ENCODE assay signal across 16 cellular contexts in the genomic region with DNA sequence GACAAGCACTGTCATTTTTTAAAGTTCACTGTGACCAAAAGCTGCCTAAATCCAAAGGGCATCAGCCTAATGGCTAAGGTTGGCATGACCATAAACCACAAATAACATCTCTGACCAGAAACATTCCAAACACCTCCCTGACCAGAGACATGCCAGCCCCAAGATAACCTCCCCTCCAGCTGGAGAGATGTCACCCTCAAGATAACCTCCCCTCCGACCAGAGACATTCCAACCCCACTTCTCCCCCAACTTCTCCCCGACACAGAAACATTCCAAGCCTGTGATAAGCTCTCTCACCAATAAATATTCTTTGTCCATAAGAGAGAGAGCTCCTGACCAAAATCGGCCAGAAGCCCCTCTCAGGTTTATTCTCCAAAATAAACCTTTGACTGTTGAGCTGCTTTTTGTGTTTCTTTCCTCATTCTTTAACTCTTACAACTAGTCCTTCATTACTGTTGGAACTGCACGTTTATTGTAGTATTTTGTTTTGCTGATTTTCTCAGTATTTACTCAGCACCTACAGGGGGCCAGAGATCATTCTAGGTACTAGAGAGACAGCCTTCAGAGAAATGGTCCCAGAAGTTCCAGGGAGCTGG.
DNase-seq lines count a peak whose midpoint lies in the region; ATAC-seq, FAIRE-seq and TF ChIP-seq lines count a peak whose summit lies in the region.
"Had no signal": no experiment of that assay in that cellular context is flagged by ENCODE, and none has a peak within 500 bp of the region (broad histone marks: within the 10 kb centered on the region; RNA-seq: fewer than 3 reads in every experiment).

No MANE protein-coding gene starts in this region.

- H3K9ac ChIP-seq in HepG2 (ENCODE audit: insufficient read depth, low read depth, low read length) = no peak overlapping the region
- H3K9ac ChIP-seq: BLaER1 treated with 17β-estradiol and CSF1 and Interleukin-3, amounts not matched to agents 10 nM and 100 nM had no signal

- no peak overlapping the region for H2AFZ ChIP-seq in HepG2 (ENCODE audit: low read length)

- CTCF ChIA-PET in HepG2 (lab: Yijun Ruan, JAX; ENCODE audit: low intra/inter-chr PET ratio, low total read pairs) = no interaction called here

- WGBS in HepG2 (ENCODE audit: low lambda C conversion rate) = 50% methylated on average over 4 of the region's 4 CpGs
- 71% methylated on average over 4 of the region's 4 CpGs for WGBS in right lobe of liver (ENCODE audit: insufficient coverage, low coverage, low lambda C conversion rate, missing lambda C conversion rate)
- WGBS in adrenal gland, 4 donors = 80 to 87% (median 85%) methylated on average over 4 of the region's 4 CpGs

- H4K20me1 ChIP-seq in HepG2 (ENCODE audit: insufficient read depth, low read length) = no peaks in the 10 kb centered on the region
- H4K20me1 ChIP-seq: BLaER1 treated with 17β-estradiol and CSF1 and Interleukin-3, amounts not matched to agents 10 nM and 100 nM had no signal

- intact Hi-C loops in HepG2 (cut with micrococcal nuclease; ENCODE audit: unreplicated experiment) (no loop called here), right lobe of liver (cut with DNase I) (no loop called here), adrenal gland (cut with DNase I) (no loop called here)

- TF ChIP-seq CTCF in HepG2 (CRISPR knock-in tag; IDR thresholded peaks at IDR 0.05) (no peak), right lobe of liver (IDR thresholded peaks at IDR 0.05) (no peak), adrenal gland (IDR thresholded peaks at IDR 0.05) (no peak)

- H3K4me1 ChIP-seq in HepG2 (ENCODE audit: insufficient read depth, low read length) = peaks cover 10% of the 10 kb centered on the region; the same call in 1 of the 2 replicates
- H3K4me1 ChIP-seq in right lobe of liver = no peaks in the 10 kb centered on the region
- no peaks in the 10 kb centered on the region for H3K4me1 ChIP-seq in adrenal gland (replicated peaks in 1 of 2)
- H3K4me1 ChIP-seq: BLaER1 treated with 17β-estradiol and CSF1 and Interleukin-3, amounts not matched to agents 10 nM and 100 nM; HAP-1 had no signal

- BruUV-seq in HepG2 (replicated peaks; lab: Mats Ljungman, UMichigan) = no TSS peak

- POLR2A ChIA-PET in HepG2 (lab: Yijun Ruan, JAX) = no interaction called here

- in situ Hi-C loops in HepG2 (cut with HindIII; ENCODE audit: extremely low pct_ligation_motif_present, low pct_unique_long_range_greater_than_20kb) = no loop called here

- H3K4me3 ChIP-seq in HepG2 (replicated peaks in 1 of 3; ENCODE audit: insufficient read depth in 1 of 3, low read depth in 2 of 3, low read length in 3 of 3) (no peak overlapping the region), right lobe of liver (no peak overlapping the region), adrenal gland (no peak overlapping the region)
- H3K4me3 ChIP-seq: BLaER1 treated with 17β-estradiol and CSF1 and Interleukin-3, amounts not matched to agents 10 nM and 100 nM; HAP-1 had no signal

- FAIRE-seq in HepG2 (lab: Jason Lieb, UNC) (no peak), urothelium cell line (lab: Jason Lieb, UNC) (peak; percentile 35)
- FAIRE-seq: G401.6, GM12891 had no signal

- H3K27me3 ChIP-seq in HepG2 (ENCODE audit: control insufficient read depth in 1 of 2, insufficient read depth in 2 of 2, low read length in 2 of 2) (no peaks in the 10 kb centered on the region), right lobe of liver (no peaks in the 10 kb centered on the region), adrenal gland (no peaks in the 10 kb centered on the region)
- H3K27me3 ChIP-seq: BLaER1 treated with 17β-estradiol and CSF1 and Interleukin-3, amounts not matched to agents 10 nM and 100 nM had no signal

- no peaks in the 10 kb centered on the region for H3K36me3 ChIP-seq in HepG2 (replicated peaks in 1 of 2; ENCODE audit: control insufficient read depth in 1 of 2, insufficient read depth in 2 of 2, low read length in 2 of 2)
- H3K36me3 ChIP-seq in right lobe of liver = no peaks in the 10 kb centered on the region
- H3K36me3 ChIP-seq in adrenal gland (replicated peaks in 1 of 2) = no peaks in the 10 kb centered on the region
- H3K36me3 ChIP-seq: HAP-1 had no signal

- H3K27ac ChIP-seq in HepG2 (ENCODE audit: extremely low read length, insufficient read depth, low read length) (no peak overlapping the region), right lobe of liver (no peak overlapping the region), adrenal gland (no peak overlapping the region)
- H3K27ac ChIP-seq: 22Rv1; BLaER1 treated with 17β-estradiol and CSF1 and Interleukin-3, amounts not matched to agents 10 nM and 100 nM had no signal

- no peak for ATAC-seq in HepG2
- ATAC-seq in right lobe of liver = no peak
- ATAC-seq in HG03354 (IDR thresholded peaks at IDR 0.05; ENCODE audit: poor library complexity, severe bottlenecking, unreplicated experiment) = no peak

- no peak for DNase-seq in HepG2 (ENCODE audit: low spot score)
- DNase-seq in right lobe of liver = no peak
- peak; percentile 5 for DNase-seq in RPMI7951 (ENCODE audit: low read depth)
- DNase-seq in glomerular visceral epithelial cell (ENCODE audit: extremely low spot score) = peak; percentile 58
- DNase-seq in urothelium cell line (ENCODE audit: low spot score) = no peak
- DNase-seq in adrenal gland = no peak
- DNase-seq in H4 (ENCODE audit: low spot score) = no peak
- DNase-seq: CD4-positive, CD25-positive, alpha-beta regulatory T cell; GOT3; HFFc6 had no signal

- TF ChIP-seq EP300 in HepG2 (IDR thresholded peaks at IDR 0.05; ENCODE audit: low read depth in 2 of 2, low read length in 2 of 2) (no peak), HepG2 (CRISPR knock-in tag; IDR thresholded peaks at IDR 0.05; ENCODE audit: borderline replicate concordance) (no peak)

- H3K9me3 ChIP-seq in HepG2 (ENCODE audit: low read length) (peaks cover 8% of the 10 kb centered on the region; the same call in 1 of the 2 replicates), right lobe of liver (no peaks in the 10 kb centered on the region), adrenal gland (replicated peaks in 1 of 3) (no peaks in the 10 kb centered on the region)
- H3K9me3 ChIP-seq: HAP-1 had no signal

- no peaks in the 10 kb centered on the region for H3K79me2 ChIP-seq in HepG2 (ENCODE audit: insufficient read depth, low read length)

- no peak overlapping the region for H3K4me2 ChIP-seq in HepG2 (ENCODE audit: low read depth, low read length)
- H3K4me2 ChIP-seq: BLaER1 treated with 17β-estradiol and CSF1 and Interleukin-3, amounts not matched to agents 10 nM and 100 nM had no signal

- TF ChIP-seq POLR2A in HepG2 (IDR thresholded peaks at IDR 0.05; ENCODE audit: insufficient read depth in 1 of 2, low read depth in 2 of 2, low read length in 2 of 2) (no peak), right lobe of liver (IDR thresholded peaks at IDR 0.05) (no peak), adrenal gland (IDR thresholded peaks at IDR 0.05) (no peak)

- TF ChIP-seq RAD21 in HepG2 (CRISPR knock-in tag; IDR thresholded peaks at IDR 0.05) = no peak

TF ChIP-seq in HepG2, 621 proteins besides CTCF, POLR2A, EP300 and RAD21 (continues in another document):
- TF ChIP-seq GFI1 (CRISPR knock-in tag; IDR thresholded peaks at IDR 0.05; ENCODE audit: borderline replicate concordance) (no peak), ZNF850 (CRISPR knock-in tag; conservative IDR thresholded peaks at IDR 0.05) (peak; percentile 99), MTF2 (CRISPR knock-in tag; IDR thresholded peaks at IDR 0.05; ENCODE audit: borderline replicate concordance) (no peak), ZNF746 (CRISPR knock-in tag; IDR thresholded peaks at IDR 0.05) (no peak), NCOA1 (CRISPR knock-in tag; IDR thresholded peaks at IDR 0.05) (no peak)
- TF ChIP-seq, protein P1, sequence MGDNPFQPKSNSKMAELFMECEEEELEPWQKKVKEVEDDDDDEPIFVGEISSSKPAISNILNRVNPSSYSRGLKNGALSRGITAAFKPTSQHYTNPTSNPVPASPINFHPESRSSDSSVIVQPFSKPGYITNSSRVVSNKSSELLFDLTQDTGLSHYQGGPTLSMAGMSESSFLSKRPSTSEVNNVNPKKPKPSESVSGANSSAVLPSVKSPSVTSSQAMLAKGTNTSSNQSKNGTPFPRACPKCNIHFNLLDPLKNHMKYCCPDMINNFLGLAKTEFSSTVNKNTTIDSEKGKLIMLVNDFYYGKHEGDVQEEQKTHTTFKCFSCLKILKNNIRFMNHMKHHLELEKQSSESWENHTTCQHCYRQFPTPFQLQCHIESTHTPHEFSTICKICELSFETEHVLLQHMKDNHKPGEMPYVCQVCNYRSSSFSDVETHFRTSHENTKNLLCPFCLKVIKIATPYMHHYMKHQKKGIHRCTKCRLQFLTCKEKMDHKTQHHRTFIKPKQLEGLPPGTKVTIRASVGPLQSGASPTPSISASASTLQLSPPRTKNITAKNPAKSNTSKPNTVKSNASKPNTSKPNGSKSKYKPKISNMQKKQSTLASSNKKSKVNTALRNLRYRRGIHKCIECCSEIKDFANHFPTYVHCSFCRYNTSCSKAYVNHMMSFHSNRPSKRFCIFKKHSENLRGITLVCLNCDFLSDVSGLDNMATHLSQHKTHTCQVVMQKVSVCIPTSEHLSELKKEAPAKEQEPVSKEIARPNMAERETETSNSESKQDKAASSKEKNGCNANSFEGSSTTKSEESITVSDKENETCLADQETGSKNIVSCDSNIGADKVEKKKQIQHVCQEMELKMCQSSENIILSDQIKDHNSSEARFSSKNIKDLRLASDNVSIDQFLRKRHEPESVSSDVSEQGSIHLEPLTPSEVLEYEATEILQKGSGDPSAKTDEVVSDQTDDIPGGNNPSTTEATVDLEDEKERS (CRISPR knock-in tag; IDR thresholded peaks at IDR 0.05) = 0 out of 2 replicates have a peak, but pooled peaks have one; percentile 46
- TF ChIP-seq, protein P2, sequence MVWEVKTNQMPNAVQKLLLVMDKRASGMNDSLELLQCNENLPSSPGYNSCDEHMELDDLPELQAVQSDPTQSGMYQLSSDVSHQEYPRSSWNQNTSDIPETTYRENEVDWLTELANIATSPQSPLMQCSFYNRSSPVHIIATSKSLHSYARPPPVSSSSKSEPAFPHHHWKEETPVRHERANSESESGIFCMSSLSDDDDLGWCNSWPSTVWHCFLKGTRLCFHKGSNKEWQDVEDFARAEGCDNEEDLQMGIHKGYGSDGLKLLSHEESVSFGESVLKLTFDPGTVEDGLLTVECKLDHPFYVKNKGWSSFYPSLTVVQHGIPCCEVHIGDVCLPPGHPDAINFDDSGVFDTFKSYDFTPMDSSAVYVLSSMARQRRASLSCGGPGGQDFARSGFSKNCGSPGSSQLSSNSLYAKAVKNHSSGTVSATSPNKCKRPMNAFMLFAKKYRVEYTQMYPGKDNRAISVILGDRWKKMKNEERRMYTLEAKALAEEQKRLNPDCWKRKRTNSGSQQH (CRISPR knock-in tag; IDR thresholded peaks at IDR 0.05; ENCODE audit: low read depth) = no peak
- TF ChIP-seq, protein P3, sequence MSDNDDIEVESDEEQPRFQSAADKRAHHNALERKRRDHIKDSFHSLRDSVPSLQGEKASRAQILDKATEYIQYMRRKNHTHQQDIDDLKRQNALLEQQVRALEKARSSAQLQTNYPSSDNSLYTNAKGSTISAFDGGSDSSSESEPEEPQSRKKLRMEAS (IDR thresholded peaks at IDR 0.05) = no peak

Comparison
In these comparisons a context has a peak if more than half of its experiments do, and no peak if none do; other contexts are left out.
1. DNase-seq: peak in RPMI7951 (single experiment) and glomerular visceral epithelial cell (single experiment); none in HepG2 (single experiment), right lobe of liver (0 of 3), urothelium cell line (single experiment), adrenal gland (0 of 7) and H4 (single experiment).